8 cellular contexts compared by ENCODE assay signal in genomic region chr5:95631991-95632675, GRCh38. TPM values are rescaled to one million over a fixed set of nuclear protein-coding genes. Genes with fewer than 3 reads are reported as not detected.
A peak's percentile ranks its signal among the peaks of the same experiment; 100 is the strongest.
DNase-seq lines count a peak whose midpoint lies in the region; ATAC-seq and TF ChIP-seq lines count a peak whose summit lies in the region.

No MANE protein-coding gene starts in this region.

- peak overlapping the region; percentile 28 for H3K4me3 Mint-ChIP-seq in activated CD4-positive, alpha-beta T cell treated with anti-CD3 and anti-CD28 coated beads, Interleukin-2, amount 10 ng/mL, durations not matched to agents 24 days and 14 days

- H3K4me1 ChIP-seq in A673 (ENCODE audit: insufficient read depth, low read length, poor library complexity, severe bottlenecking), result no peaks in the 10 kb centered on the region

- H3K27ac Mint-ChIP-seq in activated CD4-positive, alpha-beta T cell treated with anti-CD3 and anti-CD28 coated beads, Interleukin-2, amount 10 ng/mL, durations not matched to agents 24 days and 14 days, result peak overlapping the region; percentile 92

- H3K36me3 Mint-ChIP-seq in activated CD4-positive, alpha-beta T cell treated with anti-CD3 and anti-CD28 coated beads, Interleukin-2, amount 10 ng/mL, durations not matched to agents 24 days and 14 days (ENCODE audit: low read depth), result peaks cover 5% of the 10 kb centered on the region

- TF ChIP-seq CTCF in epithelial cell of proximal tubule (conservative IDR thresholded peaks at IDR 0.05; ENCODE audit: low read depth, low read length), result no peak
- TF ChIP-seq CTCF in A673 (conservative IDR thresholded peaks at IDR 0.05; ENCODE audit: low read depth, low read length), result no peak

- intact Hi-C loops in activated CD4-positive, alpha-beta T cell treated with anti-CD3 and anti-CD28 coated beads, Interleukin-2, amount 10 ng/mL, durations not matched to agents 24 days and 14 days (cut with micrococcal nuclease), result loop anchor here (1.0 to 5.0 kb wide), 3 partner anchors 11 to 330 kb away; partner anchors contain the start of gene ELL2
- intact Hi-C loops in A673 (cut with micrococcal nuclease; ENCODE audit: unreplicated experiment), result no loop called here

- peak; percentile 85 for ATAC-seq in GM19467 (IDR thresholded peaks at IDR 0.05; ENCODE audit: unreplicated experiment)
- peak; percentile 91 for ATAC-seq in HG03565 (IDR thresholded peaks at IDR 0.05; ENCODE audit: unreplicated experiment)

- POLR2A ChIA-PET in A673 (lab: Charles Lee; ENCODE audit: low non-redundant PET), result no interaction called here

- peaks cover 14% of the 10 kb centered on the region for H3K4me1 Mint-ChIP-seq in activated CD4-positive, alpha-beta T cell treated with anti-CD3 and anti-CD28 coated beads, Interleukin-2, amount 10 ng/mL, durations not matched to agents 24 days and 14 days

- H3K4me3 ChIP-seq in epithelial cell of proximal tubule (ENCODE audit: low read depth, low read length), result no peak overlapping the region
- H3K4me3 ChIP-seq in A673 (ENCODE audit: low read depth, low read length, poor library complexity, severe bottlenecking), result no peak overlapping the region

- H3K27me3 ChIP-seq in A673 (replicated peaks; ENCODE audit: insufficient read depth, low read depth, low read length, poor library complexity), result no peaks in the 10 kb centered on the region

- no TSS peak for BruUV-seq in A673 (replicated peaks; lab: Mats Ljungman, UMichigan)

- H3K9me3 Mint-ChIP-seq in activated CD4-positive, alpha-beta T cell treated with anti-CD3 and anti-CD28 coated beads, Interleukin-2, amount 10 ng/mL, durations not matched to agents 24 days and 14 days, result peaks cover 18% of the 10 kb centered on the region

- peaks cover 9% of the 10 kb centered on the region for H3K27me3 Mint-ChIP-seq in activated CD4-positive, alpha-beta T cell treated with anti-CD3 and anti-CD28 coated beads, Interleukin-2, amount 10 ng/mL, durations not matched to agents 24 days and 14 days

- no peak overlapping the region for H3K27ac ChIP-seq in A673 (ENCODE audit: low read depth, low read length, poor library complexity, severe bottlenecking)

- H3K36me3 ChIP-seq in A673 (ENCODE audit: insufficient read depth, low read length, poor library complexity, severe bottlenecking), result no peaks in the 10 kb centered on the region

- no peaks in the 10 kb centered on the region for H3K9me3 ChIP-seq in A673 (ENCODE audit: low read depth, low read length, poor library complexity, severe bottlenecking)

- CTCF ChIA-PET in A673 (lab: Charles Lee), result no interaction called here

- DNase-seq in AML-193 (lab: John Stamatoyannopoulos, UW), result peak; percentile 91 to 95
- DNase-seq in activated CD4-positive, alpha-beta T cell treated with anti-CD3 and anti-CD28 coated beads, Interleukin-2, amount 10 ng/mL, durations not matched to agents 24 days and 14 days, result peak; percentile 88
- peak; percentile 47 for DNase-seq in epithelial cell of proximal tubule (ENCODE audit: low read depth)
- peak; percentile 51 to 54 for DNase-seq in stimulated activated CD4-positive, alpha-beta T cell treated with anti-CD3 and anti-CD28 coated beads, Interleukin-4, amount 100 ng/mL, for 48 hours (ENCODE audit: low read depth in 2 of 2)
- DNase-seq in putamen (ENCODE audit: low spot score), result no peak
- DNase-seq in A673 (ENCODE audit: low spot score), result no peak

RNA-seq across cellular contexts. Expression of gene GPR150, which starts 12.2 kb away (rescaled TPM):
- 0.33 and 0.56 TPM in 2 replicates for total RNA-seq in activated CD4-positive, alpha-beta T cell treated with anti-CD3 and anti-CD28 coated beads, Interleukin-2, amount 10 ng/mL, durations not matched to agents 24 days and 14 days
- total RNA-seq in epithelial cell of proximal tubule (0.58 TPM in 1 of 2 replicates, not detected in the other), A673 (2021) (0.13 and 0.15 TPM in 2 replicates)

RNA-seq across cellular contexts. Expression of gene RFESD, which starts 14.4 kb away (rescaled TPM):
- total RNA-seq in activated CD4-positive, alpha-beta T cell treated with anti-CD3 and anti-CD28 coated beads, Interleukin-2, amount 10 ng/mL, durations not matched to agents 24 days and 14 days, result 4.0 and 4.2 TPM in 2 replicates
- total RNA-seq in epithelial cell of proximal tubule, result 0.52 and 2.7 TPM in 2 replicates
- 2.4 and 3.5 TPM in 2 replicates for total RNA-seq in A673 (2021)

RNA-seq across cellular contexts. Expression of gene SPATA9, which starts 50.7 kb away (rescaled TPM):
- not detected in 2 replicates for total RNA-seq in activated CD4-positive, alpha-beta T cell treated with anti-CD3 and anti-CD28 coated beads, Interleukin-2, amount 10 ng/mL, durations not matched to agents 24 days and 14 days
- total RNA-seq in epithelial cell of proximal tubule (0.36 TPM in 1 of 2 replicates, not detected in the other), A673 (2021) (not detected in 2 replicates)

Comparison
In these comparisons a context has a peak if more than half of its experiments do, and no peak if none do; other contexts are left out.
1. DNase-seq: peak in AML-193 (2 of 2), activated CD4-positive, alpha-beta T cell treated with anti-CD3 and anti-CD28 coated beads, Interleukin-2, amount 10 ng/mL, durations not matched to agents 24 days and 14 days (single experiment), epithelial cell of proximal tubule (single experiment) and stimulated activated CD4-positive, alpha-beta T cell treated with anti-CD3 and anti-CD28 coated beads, Interleukin-4, amount 100 ng/mL, for 48 hours (2 of 2); none in putamen (single experiment) and A673 (single experiment).